In the genomic region with DNA sequence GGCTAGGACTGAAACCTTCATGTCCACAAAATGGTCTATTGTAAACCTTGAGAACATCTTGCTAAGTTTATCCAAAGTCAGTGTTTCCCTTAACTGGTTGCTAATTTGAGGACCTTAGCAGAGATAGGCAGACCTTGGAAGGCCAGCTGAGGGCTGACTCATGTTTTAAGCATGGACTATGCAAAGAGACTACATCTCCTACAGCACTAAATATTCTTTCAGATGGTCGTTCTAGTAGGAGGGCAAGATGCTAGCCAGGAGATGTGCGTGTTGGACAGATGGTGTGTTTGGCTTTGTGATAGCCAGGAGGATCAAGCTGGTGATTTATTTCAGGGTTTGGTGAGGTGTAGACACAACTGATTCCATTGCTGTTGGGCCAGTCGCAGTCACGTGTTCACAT, we compare ENCODE assay signal across 14 cellular contexts.
A peak's percentile ranks its signal among the peaks of the same experiment; 100 is the strongest.
DNase-seq lines count a peak whose midpoint lies in the region; ATAC-seq and TF ChIP-seq lines count a peak whose summit lies in the region.
"Had no signal": no experiment of that assay in that cellular context is flagged by ENCODE, and none has a peak within 500 bp of the region (broad histone marks: within the 10 kb centered on the region; RNA-seq: fewer than 3 reads in every experiment).

No MANE protein-coding gene starts in this region.

- H3K27me3 Mint-ChIP-seq in endothelial cell (ENCODE audit: unreplicated experiment) = peaks cover 2% of the 10 kb centered on the region
- no peaks in the 10 kb centered on the region for H3K27me3 Mint-ChIP-seq in MCF 10A (ENCODE audit: insufficient read depth, unreplicated experiment)

- no peak overlapping the region for H3K4me3 ChIP-seq in AG04450 (ENCODE audit: low read depth, low read length)
- H3K4me3 ChIP-seq in mesodermal cell (ENCODE audit: extremely low read depth, insufficient read depth, low read length, poor library complexity, severe bottlenecking) = no peak overlapping the region
- H3K4me3 ChIP-seq: lower lobe of right lung had no signal

- DNase-seq in AG04450 (ENCODE audit: low read depth, low spot score) = peak; percentile 84
- DNase-seq in NCI-H524 treated with DMSO at 0.1 percent for 48 hours (lab: John Stamatoyannopoulos, UW) = peak; percentile 64
- DNase-seq in endothelial cell (ENCODE audit: low spot score) = no peak
- no peak for DNase-seq in MCF 10A (ENCODE audit: unreplicated experiment)
- DNase-seq in NCI-H345 treated with DMSO at 0.1 percent for 48 hours (lab: John Stamatoyannopoulos, UW; ENCODE audit: unreplicated experiment) = no peak
- DNase-seq in NCI-H1105 (lab: John Stamatoyannopoulos, UW) = no peak
- DNase-seq: activated CD4-positive, alpha-beta T cell treated with anti-CD3 and anti-CD28 coated beads for 1 hour; activated naive CD4-positive, alpha-beta T cell treated with anti-CD3 and anti-CD28 coated beads, Interleukin-2, amount 10 ng/mL, durations not matched to agents 7 days and 5 days; lower lobe of right lung; NCI-H2107; SHP77 treated with DMSO at 0.1 percent for 48 hours; small intestine had no signal

- no TSS peak for BruUV-seq in MCF 10A (replicated peaks; lab: Mats Ljungman, UMichigan)

- intact Hi-C loops in MCF 10A (cut with micrococcal nuclease) = no loop called here

- POLR2A ChIA-PET in AG04450 (lab: Yijun Ruan, JAX) = interaction anchor here (1.2 kb wide), 1 partner anchor 76 kb away, joined by 3 read pairs; the partner anchor contains the start of gene NRP2
- POLR2A ChIA-PET in MCF 10A (lab: Yijun Ruan, JAX) = no interaction called here

- H3K27ac Mint-ChIP-seq in endothelial cell (ENCODE audit: unreplicated experiment) (peak overlapping the region; percentile 72), MCF 10A (ENCODE audit: low read depth, unreplicated experiment) (no peak overlapping the region)
- H3K27ac Mint-ChIP-seq: activated naive CD4-positive, alpha-beta T cell treated with anti-CD3 and anti-CD28 coated beads, Interleukin-2, amount 10 ng/mL, durations not matched to agents 7 days and 5 days had no signal

- peaks cover 58% of the 10 kb centered on the region for H3K36me3 Mint-ChIP-seq in endothelial cell (ENCODE audit: low read depth, unreplicated experiment)
- no peaks in the 10 kb centered on the region for H3K36me3 Mint-ChIP-seq in MCF 10A (ENCODE audit: insufficient read depth, unreplicated experiment)
- H3K36me3 Mint-ChIP-seq: activated naive CD4-positive, alpha-beta T cell treated with anti-CD3 and anti-CD28 coated beads, Interleukin-2, amount 10 ng/mL, durations not matched to agents 7 days and 5 days had no signal

- H3K9me3 Mint-ChIP-seq in endothelial cell (ENCODE audit: unreplicated experiment) (no peaks in the 10 kb centered on the region), MCF 10A (ENCODE audit: unreplicated experiment) (no peaks in the 10 kb centered on the region)
- H3K9me3 Mint-ChIP-seq: activated naive CD4-positive, alpha-beta T cell treated with anti-CD3 and anti-CD28 coated beads, Interleukin-2, amount 10 ng/mL, durations not matched to agents 7 days and 5 days had no signal

- TF ChIP-seq CTCF in AG04450 (IDR thresholded peaks at IDR 0.05; ENCODE audit: low read depth, low read length) = no peak
- no peak for TF ChIP-seq CTCF in endothelial cell (IDR thresholded peaks at IDR 0.05; ENCODE audit: unreplicated experiment)
- TF ChIP-seq CTCF in MCF 10A (IDR thresholded peaks at IDR 0.05; ENCODE audit: unreplicated experiment) = no peak

- H3K4me3 Mint-ChIP-seq in endothelial cell (ENCODE audit: unreplicated experiment) = no peak overlapping the region
- no peak overlapping the region for H3K4me3 Mint-ChIP-seq in MCF 10A (ENCODE audit: unreplicated experiment)
- H3K4me3 Mint-ChIP-seq: activated naive CD4-positive, alpha-beta T cell treated with anti-CD3 and anti-CD28 coated beads, Interleukin-2, amount 10 ng/mL, durations not matched to agents 7 days and 5 days had no signal

- peaks cover 77% of the 10 kb centered on the region for H3K36me3 ChIP-seq in mesodermal cell (ENCODE audit: control insufficient read depth, insufficient read depth, low read length)

- no peaks in the 10 kb centered on the region for H3K27me3 ChIP-seq in AG04450 (ENCODE audit: control insufficient read depth, insufficient read depth, low read length)

- H3K27ac ChIP-seq in AG04450 (ENCODE audit: low read depth, low read length) (peak overlapping the region; percentile 50), mesodermal cell (ENCODE audit: low read depth, low read length, severe bottlenecking) (peak overlapping the region; percentile 70)
- H3K27ac ChIP-seq: lower lobe of right lung had no signal

- whole genome bisulfite sequencing in mesodermal cell (ENCODE audit: insufficient coverage in 2 of 2), 2 experiments = 95 to 100% methylated on average over 3 of the region's 4 CpGs

- peaks cover 40% of the 10 kb centered on the region for H3K4me1 Mint-ChIP-seq in endothelial cell (ENCODE audit: unreplicated experiment)
- peaks cover 21% of the 10 kb centered on the region for H3K4me1 Mint-ChIP-seq in MCF 10A (ENCODE audit: insufficient read depth, unreplicated experiment)
- H3K4me1 Mint-ChIP-seq: activated naive CD4-positive, alpha-beta T cell treated with anti-CD3 and anti-CD28 coated beads, Interleukin-2, amount 10 ng/mL, durations not matched to agents 7 days and 5 days had no signal

- H3K4me1 ChIP-seq in mesodermal cell (ENCODE audit: control insufficient read depth, insufficient read depth, low read length, poor library complexity, severe bottlenecking) = peaks cover 45% of the 10 kb centered on the region

- H3K9me3 ChIP-seq in AG04450 (ENCODE audit: control insufficient read depth, insufficient read depth, low read length) (no peaks in the 10 kb centered on the region), mesodermal cell (ENCODE audit: control insufficient read depth, low read length) (no peaks in the 10 kb centered on the region)
- H3K9me3 ChIP-seq: lower lobe of right lung had no signal

- ATAC-seq in HG03159 (IDR thresholded peaks at IDR 0.05; ENCODE audit: unreplicated experiment) = no peak
- ATAC-seq: lower lobe of right lung had no signal

- CTCF ChIA-PET in AG04450 (lab: Charles Lee) (interaction anchor here (0.9 to 2.5 kb wide), 6 partner anchors 12 to 1498 kb away, joined by 3 to 11 read pairs (median 4); no protein-coding TSS in a partner anchor), MCF 10A (lab: Yijun Ruan, JAX) (interaction anchor here (0.7 to 1.1 kb wide), 2 partner anchors 10 to 198 kb away, joined by 3 to 5 read pairs; no protein-coding TSS in a partner anchor)

Comparison
In these comparisons a context has a peak if more than half of its experiments do, and no peak if none do; other contexts are left out.
1. DNase-seq: peak in AG04450 (single experiment) and NCI-H524 treated with DMSO at 0.1 percent for 48 hours (single experiment); none in endothelial cell (single experiment), MCF 10A (single experiment), NCI-H345 treated with DMSO at 0.1 percent for 48 hours (single experiment) and NCI-H1105 (single experiment).